4 cellular contexts compared by ENCODE assay signal in genomic region chr13:31940076-31940475, GRCh38.
"Had no signal": no experiment of that assay in that cellular context is flagged by ENCODE, and none has a peak within 500 bp of the region (broad histone marks: within the 10 kb centered on the region; RNA-seq: fewer than 3 reads in every experiment).

No MANE protein-coding gene starts in this region.

- H3K4me3 ChIP-seq: K562 had no signal

- DNase-seq: IMR-90, KBM-7 had no signal

- H3K27ac ChIP-seq: HL-60 had no signal
